ENCODE assay signal across 8 cellular contexts in genomic region chr19:6362351-6362801, GRCh38. TPM values are rescaled to one million over a fixed set of nuclear protein-coding genes. Genes with fewer than 3 reads are reported as not detected.
A peak's percentile ranks its signal among the peaks of the same experiment; 100 is the strongest.
DNase-seq lines count a peak whose midpoint lies in the region; ATAC-seq and TF ChIP-seq lines count a peak whose summit lies in the region.

No MANE protein-coding gene starts in this region.

- H3K4me2 ChIP-seq in DND-41 (ENCODE audit: insufficient read depth, low read length): peak overlapping the region; percentile 76

- H3K27me3 ChIP-seq in DND-41 (ENCODE audit: insufficient read depth, low read length, poor library complexity) (no peaks in the 10 kb centered on the region), SJSA1 (replicated peaks) (no peaks in the 10 kb centered on the region)

- H3K9me3 ChIP-seq in DND-41 (ENCODE audit: insufficient read depth, low read length, severe bottlenecking): no peaks in the 10 kb centered on the region
- no peaks in the 10 kb centered on the region; the same call in 1 of the 2 replicates for H3K9me3 ChIP-seq in SJSA1 (replicated peaks)

- peaks cover 10% of the 10 kb centered on the region for H3K4me1 Mint-ChIP-seq in dendritic cell treated with granulocyte-macrophage colony-stimulating factor and Interleukin-4, amounts not matched to agents 40 ng/mL and 50 ng/mL, for 4 days (ENCODE audit: low read depth)
- peaks cover 29% of the 10 kb centered on the region for H3K4me1 Mint-ChIP-seq in nephron progenitor cell

- H3K27ac Mint-ChIP-seq in dendritic cell treated with granulocyte-macrophage colony-stimulating factor and Interleukin-4, amounts not matched to agents 40 ng/mL and 50 ng/mL, for 4 days: peak overlapping the region; percentile 78
- peak overlapping the region; percentile 62 for H3K27ac Mint-ChIP-seq in nephron progenitor cell

- intact Hi-C loops in dendritic cell treated with granulocyte-macrophage colony-stimulating factor and Interleukin-4, amounts not matched to agents 40 ng/mL and 50 ng/mL, for 4 days (cut with micrococcal nuclease): no loop called here

- peak overlapping the region; percentile 91; the same call in 1 of the 2 replicates for H2AFZ ChIP-seq in DND-41 (ENCODE audit: low read depth, low read length)

- peaks cover 48% of the 10 kb centered on the region for H3K36me3 Mint-ChIP-seq in dendritic cell treated with granulocyte-macrophage colony-stimulating factor and Interleukin-4, amounts not matched to agents 40 ng/mL and 50 ng/mL, for 4 days (ENCODE audit: low read depth)
- H3K36me3 Mint-ChIP-seq in nephron progenitor cell (ENCODE audit: low read depth): peaks cover 29% of the 10 kb centered on the region

- ATAC-seq in DND-41 (ENCODE audit: insufficient read depth, low read depth): peak; percentile 71
- no peak for ATAC-seq in GM21381 (IDR thresholded peaks at IDR 0.05; ENCODE audit: unreplicated experiment)
- no peak for ATAC-seq in GM18498 (IDR thresholded peaks at IDR 0.05; ENCODE audit: unreplicated experiment)

- H3K27ac ChIP-seq in DND-41 (ENCODE audit: low read length) (peak overlapping the region; percentile 87), SJSA1 (no peak overlapping the region; the same call in 1 of the 2 replicates)

- peak; percentile 80 for DNase-seq in DND-41
- DNase-seq in SJSA1 (ENCODE audit: low read depth in 1 of 2, low spot score in 2 of 2): no peak
- DNase-seq in nephron progenitor cell: no peak
- DNase-seq in dermis blood vessel endothelial cell: no peak
- DNase-seq in NCI-H2171 treated with DMSO at 0.1 percent for 48 hours (lab: John Stamatoyannopoulos, UW): no peak

- no peaks in the 10 kb centered on the region for H4K20me1 ChIP-seq in DND-41 (ENCODE audit: insufficient read depth, low read length)

- peaks cover 28% of the 10 kb centered on the region for H3K4me1 ChIP-seq in DND-41 (ENCODE audit: insufficient read depth, low read length)
- peaks cover 11% of the 10 kb centered on the region for H3K4me1 ChIP-seq in SJSA1 (replicated peaks)

- H3K27me3 Mint-ChIP-seq in dendritic cell treated with granulocyte-macrophage colony-stimulating factor and Interleukin-4, amounts not matched to agents 40 ng/mL and 50 ng/mL, for 4 days: no peaks in the 10 kb centered on the region
- H3K27me3 Mint-ChIP-seq in nephron progenitor cell (ENCODE audit: low read depth, poor library complexity): no peaks in the 10 kb centered on the region

- H3K4me3 ChIP-seq in DND-41 (ENCODE audit: low read depth in 1 of 2, low read length in 2 of 2) (peak overlapping the region; percentile 39 to 70; a peak in 3 of 4 replicates), SJSA1 (peak overlapping the region; percentile 89)

- peak overlapping the region; percentile 89 for H3K4me3 Mint-ChIP-seq in dendritic cell treated with granulocyte-macrophage colony-stimulating factor and Interleukin-4, amounts not matched to agents 40 ng/mL and 50 ng/mL, for 4 days
- H3K4me3 Mint-ChIP-seq in nephron progenitor cell: peak overlapping the region; percentile 87

- no peaks in the 10 kb centered on the region for H3K9me3 Mint-ChIP-seq in dendritic cell treated with granulocyte-macrophage colony-stimulating factor and Interleukin-4, amounts not matched to agents 40 ng/mL and 50 ng/mL, for 4 days
- H3K9me3 Mint-ChIP-seq in nephron progenitor cell: no peaks in the 10 kb centered on the region

- no peak for TF ChIP-seq CTCF in DND-41 (IDR thresholded peaks at IDR 0.05; ENCODE audit: borderline replicate concordance, extremely low read depth, low read length, poor library complexity, severe bottlenecking)
- TF ChIP-seq CTCF in nephron progenitor cell (IDR thresholded peaks at IDR 0.05): no peak

- peaks cover 39% of the 10 kb centered on the region for H3K36me3 ChIP-seq in DND-41 (ENCODE audit: insufficient read depth, low read length)
- peaks cover 44% of the 10 kb centered on the region for H3K36me3 ChIP-seq in SJSA1

- peaks cover 23% of the 10 kb centered on the region for H3K79me2 ChIP-seq in DND-41 (ENCODE audit: insufficient read depth, low read length)

- peak overlapping the region; percentile 82 for H3K9ac ChIP-seq in DND-41 (ENCODE audit: low read depth, low read length)

RNA-seq across cellular contexts. Expression of gene CLPP, which starts 1.0 kb away (rescaled TPM):
- total RNA-seq in SJSA1 (2014; rRNA removed; shearing (Covaris generic)): 106 and 118 TPM in 2 replicates
- 74.1 and 79.5 TPM in 2 replicates for total RNA-seq in dermis blood vessel endothelial cell

RNA-seq across cellular contexts. Expression of gene ALKBH7, which starts 10.2 kb away (rescaled TPM):
- 24.0 and 45.2 TPM in 2 replicates for total RNA-seq in SJSA1 (2014; rRNA removed; shearing (Covaris generic))
- total RNA-seq in dermis blood vessel endothelial cell: 24.4 and 59.2 TPM in 2 replicates

RNA-seq across cellular contexts. Expression of gene PSPN, which starts 13.4 kb away (rescaled TPM):
- 1.2 and 1.3 TPM in 2 replicates for total RNA-seq in SJSA1 (2014; rRNA removed; shearing (Covaris generic))
- 0.85 and 1.1 TPM in 2 replicates for total RNA-seq in dermis blood vessel endothelial cell

RNA-seq across cellular contexts. Expression of gene ACER1, which starts 29.0 kb away (rescaled TPM):
- not detected in 2 replicates for total RNA-seq in SJSA1 (2014; rRNA removed; shearing (Covaris generic))
- not detected in 2 replicates for total RNA-seq in dermis blood vessel endothelial cell

RNA-seq across cellular contexts. Expression of gene GTF2F1, which starts 30.6 kb away (rescaled TPM):
- 35.6 and 46.9 TPM in 2 replicates for total RNA-seq in SJSA1 (2014; rRNA removed; shearing (Covaris generic))
- 41.4 and 74.5 TPM in 2 replicates for total RNA-seq in dermis blood vessel endothelial cell
